Comparison of ENCODE assay signal across 2 cellular contexts in the genomic region with DNA sequence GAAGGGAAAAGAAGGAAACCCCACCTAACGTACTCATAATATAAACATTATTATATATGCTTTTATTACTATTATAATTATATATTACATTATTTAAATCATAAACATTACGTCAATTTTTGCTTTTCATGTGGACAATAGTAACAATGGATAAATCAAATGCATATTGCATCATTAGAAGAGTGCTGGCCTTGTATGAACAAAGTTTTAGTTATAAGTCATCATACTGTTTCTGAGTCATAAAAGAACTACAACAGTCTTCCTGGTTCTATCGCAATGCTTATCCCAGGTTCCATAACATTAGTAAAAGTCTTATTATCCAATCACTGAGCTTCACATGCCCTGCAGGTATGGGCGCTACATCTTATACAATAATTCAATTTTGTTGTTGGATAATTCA.
A peak's percentile ranks its signal among the peaks of the same experiment; 100 is the strongest.
TF ChIP-seq lines count a peak whose summit lies in the region.
"Not testable (repeated sequence)": the region's sequence is repeated elsewhere in the genome, so short reads cannot be mapped to it uniquely, and the experiment has no call there.

No MANE protein-coding gene starts in this region.

TF ChIP-seq in A549, 52 proteins besides CTCF, POLR2A, EP300 and RAD21:
- TF ChIP-seq CEBPB (IDR thresholded peaks at IDR 0.05) = 0 out of 4 replicates have a peak, but pooled peaks of 1 of the 2 experiments have one; percentile 19
- TF ChIP-seq FOSL2 (IDR thresholded peaks at IDR 0.05) = not testable (repeated sequence)
- 0 out of 2 replicates have a peak, but pooled peaks have one; percentile 18 for TF ChIP-seq FOSL2 (CRISPR knock-in tag; IDR thresholded peaks at IDR 0.05)

TF ChIP-seq in IMR-90, 13 proteins besides CTCF, POLR2A, EP300 and RAD21:
- TF ChIP-seq CEBPB (IDR thresholded peaks at IDR 0.05; ENCODE audit: low read depth, low read length) = peak; percentile 64; the same call in 1 of the 2 replicates
